In the genomic region with DNA sequence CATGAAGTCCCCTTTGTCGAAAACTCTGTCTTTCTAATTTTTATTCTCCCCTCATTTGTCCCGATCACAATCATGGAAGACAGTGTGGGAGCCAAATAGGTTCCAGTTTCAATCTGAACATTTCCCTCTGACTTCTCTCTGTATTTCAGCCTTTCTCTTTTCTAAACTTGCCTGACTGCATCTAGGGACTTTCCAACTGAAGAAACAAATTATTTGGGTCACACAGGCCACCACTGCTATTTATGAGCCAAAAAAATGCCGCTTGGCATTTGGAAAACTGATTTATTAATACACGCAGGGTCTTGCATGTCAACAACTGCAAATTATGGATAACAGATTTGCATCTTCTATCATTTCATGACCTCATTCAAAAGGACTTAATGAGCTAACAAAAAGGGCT, we compare ENCODE assay signal across 30 cellular contexts. TPM values are rescaled to one million over a fixed set of nuclear protein-coding genes. Genes with fewer than 3 reads are reported as not detected.
DNase-seq lines count a peak whose midpoint lies in the region; ATAC-seq and TF ChIP-seq lines count a peak whose summit lies in the region.
"Had no signal": no experiment of that assay in that cellular context is flagged by ENCODE, and none has a peak within 500 bp of the region (broad histone marks: within the 10 kb centered on the region; RNA-seq: fewer than 3 reads in every experiment).

No MANE protein-coding gene starts in this region.

- peak overlapping the region; percentile 24 for H3K27ac ChIP-seq in lower lobe of right lung
- peak overlapping the region; percentile 11 for H3K27ac ChIP-seq in upper lobe of right lung
- H3K27ac ChIP-seq: C4-2B, PC-9, SJSA1 had no signal

- TF ChIP-seq CTCF in lower lobe of right lung (IDR thresholded peaks at IDR 0.05) (no peak), upper lobe of right lung (IDR thresholded peaks at IDR 0.05) (no peak)

- H3K4me1 ChIP-seq in lower lobe of right lung (no peaks in the 10 kb centered on the region), upper lobe of right lung (peaks cover 6% of the 10 kb centered on the region)
- H3K4me1 ChIP-seq: HAP-1 had no signal

- H3K4me3 ChIP-seq in lower lobe of right lung (no peak overlapping the region), upper lobe of right lung (no peak overlapping the region)
- H3K4me3 ChIP-seq: HAP-1, PC-9, SJSA1 had no signal

- no peak for DNase-seq in lower lobe of right lung
- DNase-seq in upper lobe of right lung, result no peak
- DNase-seq in globus pallidus (ENCODE audit: low spot score), result no peak
- DNase-seq in stimulated activated naive CD4-positive, alpha-beta T cell (lab: John Stamatoyannopoulos, UW), result no peak
- DNase-seq: CD8-positive, alpha-beta T cell; DMS 273 treated with DMSO at 0.1 percent for 48 hours; DMS79; EL; GDM1; GOT3; HFFc6; IMR-90; KG1; MM.1S; NCI-H1048; NCI-H1417; NCI-H1694; NCI-H2029 treated with DMSO at 0.1 percent for 48 hours; NCI-H446 treated with DMSO at 0.1 percent for 48 hours; NCI-H526; NCI-H82; NK-92 treated with Interleukin-12 subunit alpha and Interleukin-12 subunit beta, amount 100 ng/mL, for 24 hours; PC-9 had no signal

- H3K36me3 ChIP-seq in lower lobe of right lung (no peaks in the 10 kb centered on the region), upper lobe of right lung (no peaks in the 10 kb centered on the region)
- H3K36me3 ChIP-seq: HAP-1, SJSA1 had no signal

- ATAC-seq in GM18868 (IDR thresholded peaks at IDR 0.05; ENCODE audit: unreplicated experiment) (peak; percentile 73), HG02885 (IDR thresholded peaks at IDR 0.05; ENCODE audit: poor library complexity, unreplicated experiment) (peak; percentile 52), lower lobe of right lung (no peak), upper lobe of right lung (no peak), HG03520 (IDR thresholded peaks at IDR 0.05; ENCODE audit: unreplicated experiment) (no peak)
- ATAC-seq: CD8-positive, alpha-beta T cell; Right ventricle myocardium inferior had no signal

- H3K9me3 ChIP-seq in lower lobe of right lung (no peaks in the 10 kb centered on the region), upper lobe of right lung (no peaks in the 10 kb centered on the region)
- H3K9me3 ChIP-seq: HAP-1, SJSA1 had no signal

- intact Hi-C loops in lower lobe of right lung (cut with DNase I), result no loop called here
- intact Hi-C loops in upper lobe of right lung (cut with DNase I), result no loop called here

- no peaks in the 10 kb centered on the region for H3K27me3 ChIP-seq in lower lobe of right lung (ENCODE audit: low read depth)
- H3K27me3 ChIP-seq in upper lobe of right lung, result no peaks in the 10 kb centered on the region
- H3K27me3 ChIP-seq: SJSA1 had no signal

RNA-seq across cellular contexts. Expression of gene ELAC2, which starts 55.2 kb away (rescaled TPM):
- total RNA-seq in lower lobe of right lung (41.0 TPM), upper lobe of right lung (35.3 TPM)

Comparison
In these comparisons a context has a peak if more than half of its experiments do, and no peak if none do; other contexts are left out.
1. ATAC-seq: peak in GM18868 (single experiment) and HG02885 (single experiment); none in lower lobe of right lung (0 of 2), upper lobe of right lung (single experiment) and HG03520 (single experiment).